9 cellular contexts compared by ENCODE assay signal in genomic region chr7:157000741-157001653, GRCh38. TPM values are rescaled to one million over a fixed set of nuclear protein-coding genes. Genes with fewer than 3 reads are reported as not detected.
A peak's percentile ranks its signal among the peaks of the same experiment; 100 is the strongest.
DNase-seq lines count a peak whose midpoint lies in the region; ATAC-seq and TF ChIP-seq lines count a peak whose summit lies in the region.
"Had no signal": no experiment of that assay in that cellular context is flagged by ENCODE, and none has a peak within 500 bp of the region (broad histone marks: within the 10 kb centered on the region; RNA-seq: fewer than 3 reads in every experiment).

No MANE protein-coding gene starts in this region.

- no peak overlapping the region for H3K27ac Mint-ChIP-seq in stimulated activated memory B cell treated with anti-CD40 and anti-IgM and Interleukin-4, amounts not matched to agents 10 μg/mL and 1 μg/mL and 100 μg/mL, for 72 hours

- H3K27ac ChIP-seq in SK-N-SH (ENCODE audit: low read depth in 2 of 2, low read length in 1 of 2) (no peak overlapping the region), VCaP (peak overlapping the region; percentile 83), hepatocyte (no peak overlapping the region)

- no peak overlapping the region for H3K9ac ChIP-seq in SK-N-SH

- POLR2A ChIA-PET in SK-N-SH (lab: Yijun Ruan, JAX) = no interaction called here

- H2AFZ ChIP-seq in SK-N-SH (ENCODE audit: low read depth) (peak overlapping the region; percentile 57; the same call in 1 of the 2 replicates), hepatocyte (peak overlapping the region; percentile 41)

- H3K4me3 Mint-ChIP-seq in stimulated activated memory B cell treated with anti-CD40 and anti-IgM and Interleukin-4, amounts not matched to agents 10 μg/mL and 1 μg/mL and 100 μg/mL, for 72 hours = peak overlapping the region; percentile 70

- H3K4me3 ChIP-seq in SK-N-SH (ENCODE audit: low read depth in 2 of 2, low read length in 1 of 2) = no peak overlapping the region
- no peak overlapping the region for H3K4me3 ChIP-seq in hepatocyte

- no peak for TF ChIP-seq EP300 in SK-N-SH (IDR thresholded peaks at IDR 0.05; ENCODE audit: borderline replicate concordance in 1 of 2, low read depth in 1 of 2, low read length in 1 of 2)

- H4K20me1 ChIP-seq in SK-N-SH (ENCODE audit: insufficient read depth) (peaks cover 11% of the 10 kb centered on the region), hepatocyte (ENCODE audit: insufficient read depth, poor library complexity, severe bottlenecking) (no peaks in the 10 kb centered on the region)

- peaks cover 91% of the 10 kb centered on the region for H3K27me3 Mint-ChIP-seq in stimulated activated memory B cell treated with anti-CD40 and anti-IgM and Interleukin-4, amounts not matched to agents 10 μg/mL and 1 μg/mL and 100 μg/mL, for 72 hours

- TF ChIP-seq CTCF in SK-N-SH (IDR thresholded peaks at IDR 0.05) = no peak
- no peak for TF ChIP-seq CTCF in VCaP (conservative IDR thresholded peaks at IDR 0.05)
- TF ChIP-seq CTCF in hepatocyte (IDR thresholded peaks at IDR 0.05; ENCODE audit: poor library complexity) = no peak

- H3K9me3 Mint-ChIP-seq in stimulated activated memory B cell treated with anti-CD40 and anti-IgM and Interleukin-4, amounts not matched to agents 10 μg/mL and 1 μg/mL and 100 μg/mL, for 72 hours = no peaks in the 10 kb centered on the region

- peaks cover 98% of the 10 kb centered on the region for H3K27me3 ChIP-seq in SK-N-SH (ENCODE audit: insufficient read depth)
- H3K27me3 ChIP-seq in hepatocyte = peaks cover 94% of the 10 kb centered on the region

- WGBS in SK-N-SH (ENCODE audit: low lambda C conversion rate) = 22% methylated on average over 25 of the region's 25 CpGs
- 22% methylated on average over 23 of the region's 25 CpGs for WGBS in hepatocyte (ENCODE audit: low lambda C conversion rate, missing lambda C conversion rate)

- H3K4me1 ChIP-seq in SK-N-SH (ENCODE audit: control insufficient read depth in 1 of 2, insufficient read depth in 2 of 2, low read depth in 1 of 2, low read length in 1 of 2) = peaks cover 10 to 15% of the 10 kb centered on the region in 2 experiments; a peak in 3 of 4 replicates
- H3K4me1 ChIP-seq in hepatocyte (ENCODE audit: insufficient read depth) = peaks cover 33% of the 10 kb centered on the region

- H3K36me3 ChIP-seq in SK-N-SH (replicated peaks in 1 of 2; ENCODE audit: control insufficient read depth in 1 of 2, insufficient read depth in 2 of 2, low read length in 1 of 2) (no peaks in the 10 kb centered on the region), hepatocyte (replicated peaks; ENCODE audit: insufficient read depth, low read depth) (no peaks in the 10 kb centered on the region)

- peak; percentile 47 for DNase-seq in SK-N-SH
- no peak for DNase-seq in hepatocyte (ENCODE audit: low spot score)
- no peak for DNase-seq in cortex of kidney (lab: John Stamatoyannopoulos, UW)
- no peak for DNase-seq in NCI-H446 treated with DMSO at 0.1 percent for 48 hours (lab: John Stamatoyannopoulos, UW)
- DNase-seq: activated effector memory CD4-positive, alpha-beta T cell treated with Interleukin-2 at 50 U/mL for 16 hours had no signal

- peaks cover 3% of the 10 kb centered on the region for H3F3A ChIP-seq in SK-N-SH (replicated peaks; ENCODE audit: insufficient read depth)

- peak overlapping the region; percentile 54 for H3K4me2 ChIP-seq in SK-N-SH
- H3K4me2 ChIP-seq in hepatocyte = peak overlapping the region; percentile 92

- no peak for TF ChIP-seq RAD21 in SK-N-SH (IDR thresholded peaks at IDR 0.05; ENCODE audit: low read length)

- H3K79me2 ChIP-seq in SK-N-SH (ENCODE audit: insufficient read depth) (no peaks in the 10 kb centered on the region), hepatocyte (no peaks in the 10 kb centered on the region)

- H3K9me3 ChIP-seq in SK-N-SH = no peaks in the 10 kb centered on the region
- H3K9me3 ChIP-seq in hepatocyte (ENCODE audit: low read depth) = no peaks in the 10 kb centered on the region

- no peak; the same call in 2 of the 3 replicates for ATAC-seq in SK-N-SH treated with all-trans-retinoic acid at 6 μM for 48 hours
- ATAC-seq in stimulated activated memory B cell treated with anti-CD40 and anti-IgM and Interleukin-4, amounts not matched to agents 10 μg/mL and 1 μg/mL and 100 μg/mL, for 72 hours = no peak
- ATAC-seq in HG03159 (IDR thresholded peaks at IDR 0.05; ENCODE audit: unreplicated experiment) = no peak

- H3K36me3 Mint-ChIP-seq in stimulated activated memory B cell treated with anti-CD40 and anti-IgM and Interleukin-4, amounts not matched to agents 10 μg/mL and 1 μg/mL and 100 μg/mL, for 72 hours = no peaks in the 10 kb centered on the region

- H3K9me2 ChIP-seq in SK-N-SH (no peaks in the 10 kb centered on the region), hepatocyte (replicated peaks; ENCODE audit: insufficient read depth) (no peaks in the 10 kb centered on the region)

- peaks cover 25% of the 10 kb centered on the region for H3K4me1 Mint-ChIP-seq in stimulated activated memory B cell treated with anti-CD40 and anti-IgM and Interleukin-4, amounts not matched to agents 10 μg/mL and 1 μg/mL and 100 μg/mL, for 72 hours

- CTCF ChIA-PET in SK-N-SH (lab: Yijun Ruan, JAX) = interaction anchor here (0.7 to 5.1 kb wide), 4 partner anchors 21 to 273 kb away, joined by 3 to 15 read pairs (median 3); no protein-coding TSS in a partner anchor

TF ChIP-seq in SK-N-SH, 30 proteins besides CTCF, POLR2A, EP300 and RAD21:
- TF ChIP-seq JUND (IDR thresholded peaks at IDR 0.05) = no peak
- TF ChIP-seq EZH2phosphoT487 (IDR thresholded peaks at IDR 0.05; ENCODE audit: borderline replicate concordance, low read depth) = peak; percentile 94; the same call in 1 of the 2 replicates
- no peak for TF ChIP-seq USF2 (IDR thresholded peaks at IDR 0.05; ENCODE audit: borderline replicate concordance, low read depth, low read length)
- TF ChIP-seq USF1 (IDR thresholded peaks at IDR 0.05; ENCODE audit: borderline replicate concordance, low read depth) = no peak
- TF ChIP-seq RFX5 (IDR thresholded peaks at IDR 0.05; ENCODE audit: low read length) = no peak
- TF ChIP-seq CHD2 (IDR thresholded peaks at IDR 0.05; ENCODE audit: low read length, partially characterized antibody) = no peak
- no peak for TF ChIP-seq FOXJ3 (CRISPR knock-in tag; IDR thresholded peaks at IDR 0.05)
- TF ChIP-seq YY1 (IDR thresholded peaks at IDR 0.05; ENCODE audit: low read depth) = no peak

TF ChIP-seq in SK-N-SH treated with all-trans-retinoic acid at 6 μM for 48 hours, 23 proteins besides CTCF, POLR2A, EP300 and RAD21 (continues in another document):
- TF ChIP-seq ZFP3 (CRISPR knock-in tag; IDR thresholded peaks at IDR 0.05) (no peak), PPARA (CRISPR knock-in tag; IDR thresholded peaks at IDR 0.05; ENCODE audit: borderline replicate concordance) (no peak), TCF4 (CRISPR knock-in tag; IDR thresholded peaks at IDR 0.05; ENCODE audit: borderline replicate concordance) (no peak), TSHZ2 (CRISPR knock-in tag; IDR thresholded peaks at IDR 0.05) (no peak), PATZ1 (CRISPR knock-in tag; IDR thresholded peaks at IDR 0.05; ENCODE audit: borderline replicate concordance) (no peak), ARNTL (CRISPR knock-in tag; IDR thresholded peaks at IDR 0.05; ENCODE audit: borderline replicate concordance, low read depth) (no peak), BACH2 (CRISPR knock-in tag; IDR thresholded peaks at IDR 0.05; ENCODE audit: borderline replicate concordance) (no peak), ZNF70 (CRISPR knock-in tag; IDR thresholded peaks at IDR 0.05) (no peak)

RNA-seq across cellular contexts. Expression of gene MNX1, which starts 9.5 kb away (rescaled TPM):
- polyA plus RNA-seq in SK-N-SH (2012; rRNA removed) = not detected in 2 replicates
- polyA plus RNA-seq in SK-N-SH (2012; cell fraction: cytosol; rRNA removed) = not detected in 2 replicates
- polyA plus RNA-seq in SK-N-SH (2012; cell fraction: nucleus; rRNA removed) = not detected in 2 replicates
- 2.3 and 2.8 TPM in 2 replicates for total RNA-seq in hepatocyte
- 1.4 and 3.1 TPM in 2 replicates for polyA plus RNA-seq in hepatocyte

RNA-seq across cellular contexts. Expression of gene NOM1, which starts 51.5 kb away (rescaled TPM):
- polyA plus RNA-seq in SK-N-SH (2012; rRNA removed) (18.1 and 21.2 TPM in 2 replicates), hepatocyte (9.0 and 14.0 TPM in 2 replicates)
- polyA plus RNA-seq in SK-N-SH (2012; cell fraction: cytosol; rRNA removed) = 9.9 and 11.3 TPM in 2 replicates
- 53.1 and 72.3 TPM in 2 replicates for polyA plus RNA-seq in SK-N-SH (2012; cell fraction: nucleus; rRNA removed)
- total RNA-seq in hepatocyte = 9.7 and 13.1 TPM in 2 replicates
